Comparison of ENCODE assay signal across 1 cellular context in the genomic region with DNA sequence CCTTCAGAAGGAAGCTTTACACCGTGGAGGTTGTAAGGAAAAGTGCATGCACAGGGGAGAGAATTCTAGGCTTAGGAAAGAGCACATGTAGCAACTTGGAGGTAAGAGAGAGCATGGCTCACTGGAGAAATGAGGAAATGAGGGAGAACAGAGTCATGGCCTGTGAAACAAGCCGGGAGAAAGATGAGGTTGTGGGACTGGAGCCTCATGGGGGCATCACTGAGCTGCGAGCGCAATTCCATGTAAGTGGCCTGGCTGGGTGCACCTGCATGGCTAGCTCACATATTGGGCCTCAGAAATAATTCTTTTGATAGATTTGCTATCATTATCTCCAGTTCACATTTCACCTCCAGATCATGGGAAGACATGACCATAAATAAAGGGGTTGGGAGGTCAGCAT.
TF ChIP-seq lines count a peak whose summit lies in the region.

No MANE protein-coding gene starts in this region.

TF ChIP-seq in GM23338, 12 proteins besides CTCF, POLR2A, EP300 and RAD21:
- TF ChIP-seq EZH2phosphoT487 (IDR thresholded peaks at IDR 0.05; ENCODE audit: unreplicated experiment) (no peak), CREB1 (CRISPR knock-in tag; IDR thresholded peaks at IDR 0.05; ENCODE audit: low read depth) (no peak), STAT1 (IDR thresholded peaks at IDR 0.05; ENCODE audit: unreplicated experiment) (no peak)
- TF ChIP-seq, protein P1, sequence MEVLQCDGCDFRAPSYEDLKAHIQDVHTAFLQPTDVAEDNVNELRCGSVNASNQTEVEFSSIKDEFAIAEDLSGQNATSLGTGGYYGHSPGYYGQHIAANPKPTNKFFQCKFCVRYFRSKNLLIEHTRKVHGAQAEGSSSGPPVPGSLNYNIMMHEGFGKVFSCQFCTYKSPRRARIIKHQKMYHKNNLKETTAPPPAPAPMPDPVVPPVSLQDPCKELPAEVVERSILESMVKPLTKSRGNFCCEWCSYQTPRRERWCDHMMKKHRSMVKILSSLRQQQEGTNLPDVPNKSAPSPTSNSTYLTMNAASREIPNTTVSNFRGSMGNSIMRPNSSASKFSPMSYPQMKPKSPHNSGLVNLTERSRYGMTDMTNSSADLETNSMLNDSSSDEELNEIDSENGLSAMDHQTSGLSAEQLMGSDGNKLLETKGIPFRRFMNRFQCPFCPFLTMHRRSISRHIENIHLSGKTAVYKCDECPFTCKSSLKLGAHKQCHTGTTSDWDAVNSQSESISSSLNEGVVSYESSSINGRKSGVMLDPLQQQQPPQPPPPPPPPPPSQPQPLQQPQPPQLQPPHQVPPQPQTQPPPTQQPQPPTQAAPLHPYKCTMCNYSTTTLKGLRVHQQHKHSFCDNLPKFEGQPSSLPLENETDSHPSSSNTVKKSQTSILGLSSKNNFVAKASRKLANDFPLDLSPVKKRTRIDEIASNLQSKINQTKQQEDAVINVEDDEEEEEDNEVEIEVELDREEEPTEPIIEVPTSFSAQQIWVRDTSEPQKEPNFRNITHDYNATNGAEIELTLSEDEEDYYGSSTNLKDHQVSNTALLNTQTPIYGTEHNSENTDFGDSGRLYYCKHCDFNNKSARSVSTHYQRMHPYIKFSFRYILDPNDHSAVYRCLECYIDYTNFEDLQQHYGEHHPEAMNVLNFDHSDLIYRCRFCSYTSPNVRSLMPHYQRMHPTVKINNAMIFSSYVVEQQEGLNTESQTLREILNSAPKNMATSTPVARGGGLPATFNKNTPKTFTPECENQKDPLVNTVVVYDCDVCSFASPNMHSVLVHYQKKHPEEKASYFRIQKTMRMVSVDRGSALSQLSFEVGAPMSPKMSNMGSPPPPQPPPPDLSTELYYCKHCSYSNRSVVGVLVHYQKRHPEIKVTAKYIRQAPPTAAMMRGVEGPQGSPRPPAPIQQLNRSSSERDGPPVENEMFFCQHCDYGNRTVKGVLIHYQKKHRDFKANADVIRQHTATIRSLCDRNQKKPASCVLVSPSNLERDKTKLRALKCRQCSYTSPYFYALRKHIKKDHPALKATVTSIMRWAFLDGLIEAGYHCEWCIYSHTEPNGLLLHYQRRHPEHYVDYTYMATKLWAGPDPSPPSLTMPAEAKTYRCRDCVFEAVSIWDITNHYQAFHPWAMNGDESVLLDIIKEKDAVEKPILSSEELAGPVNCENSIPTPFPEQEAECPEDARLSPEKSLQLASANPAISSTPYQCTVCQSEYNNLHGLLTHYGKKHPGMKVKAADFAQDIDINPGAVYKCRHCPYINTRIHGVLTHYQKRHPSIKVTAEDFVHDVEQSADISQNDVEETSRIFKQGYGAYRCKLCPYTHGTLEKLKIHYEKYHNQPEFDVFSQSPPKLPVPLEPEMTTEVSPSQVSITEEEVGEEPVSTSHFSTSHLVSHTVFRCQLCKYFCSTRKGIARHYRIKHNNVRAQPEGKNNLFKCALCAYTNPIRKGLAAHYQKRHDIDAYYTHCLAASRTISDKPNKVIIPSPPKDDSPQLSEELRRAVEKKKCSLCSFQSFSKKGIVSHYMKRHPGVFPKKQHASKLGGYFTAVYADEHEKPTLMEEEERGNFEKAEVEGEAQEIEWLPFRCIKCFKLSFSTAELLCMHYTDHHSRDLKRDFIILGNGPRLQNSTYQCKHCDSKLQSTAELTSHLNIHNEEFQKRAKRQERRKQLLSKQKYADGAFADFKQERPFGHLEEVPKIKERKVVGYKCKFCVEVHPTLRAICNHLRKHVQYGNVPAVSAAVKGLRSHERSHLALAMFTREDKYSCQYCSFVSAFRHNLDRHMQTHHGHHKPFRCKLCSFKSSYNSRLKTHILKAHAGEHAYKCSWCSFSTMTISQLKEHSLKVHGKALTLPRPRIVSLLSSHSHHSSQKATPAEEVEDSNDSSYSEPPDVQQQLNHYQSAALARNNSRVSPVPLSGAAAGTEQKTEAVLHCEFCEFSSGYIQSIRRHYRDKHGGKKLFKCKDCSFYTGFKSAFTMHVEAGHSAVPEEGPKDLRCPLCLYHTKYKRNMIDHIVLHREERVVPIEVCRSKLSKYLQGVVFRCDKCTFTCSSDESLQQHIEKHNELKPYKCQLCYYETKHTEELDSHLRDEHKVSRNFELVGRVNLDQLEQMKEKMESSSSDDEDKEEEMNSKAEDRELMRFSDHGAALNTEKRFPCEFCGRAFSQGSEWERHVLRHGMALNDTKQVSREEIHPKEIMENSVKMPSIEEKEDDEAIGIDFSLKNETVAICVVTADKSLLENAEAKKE (CRISPR knock-in tag; IDR thresholded peaks at IDR 0.05), result no peak
